In genomic region chr1:231629132-231629531, GRCh38 we compare ENCODE assay signal across 9 cellular contexts. TPM values are rescaled to one million over a fixed set of nuclear protein-coding genes. Genes with fewer than 3 reads are reported as not detected.
DNase-seq lines count a peak whose midpoint lies in the region; TF ChIP-seq lines count a peak whose summit lies in the region.
"Had no signal": no experiment of that assay in that cellular context is flagged by ENCODE, and none has a peak within 500 bp of the region (broad histone marks: within the 10 kb centered on the region; RNA-seq: fewer than 3 reads in every experiment).

No MANE protein-coding gene starts in this region.

- H3K36me3 ChIP-seq in tibial artery: no peaks in the 10 kb centered on the region

- TF ChIP-seq CTCF in tibial artery (IDR thresholded peaks at IDR 0.05): no peak

- no peaks in the 10 kb centered on the region for H3K27me3 Mint-ChIP-seq in activated naive CD4-positive, alpha-beta T cell treated with anti-CD3 and anti-CD28 coated beads for 36 hours (ENCODE audit: low read depth)
- H3K27me3 Mint-ChIP-seq in T-helper 2 cell treated with Interferon-gamma antibody and Interleukin-4, amounts not matched to agents 5 μg/mL and 100 μg/mL, for 36 hours (ENCODE audit: low read depth): peaks cover 15% of the 10 kb centered on the region

- peaks cover 28% of the 10 kb centered on the region for H3K4me1 Mint-ChIP-seq in activated naive CD4-positive, alpha-beta T cell treated with anti-CD3 and anti-CD28 coated beads for 36 hours (ENCODE audit: low read depth)
- H3K4me1 Mint-ChIP-seq in T-helper 2 cell treated with Interferon-gamma antibody and Interleukin-4, amounts not matched to agents 5 μg/mL and 100 μg/mL, for 36 hours (ENCODE audit: low read depth): peaks cover 17% of the 10 kb centered on the region

- H3K4me3 Mint-ChIP-seq in activated naive CD4-positive, alpha-beta T cell treated with anti-CD3 and anti-CD28 coated beads for 36 hours: no peak overlapping the region
- peak overlapping the region; percentile 57 for H3K4me3 Mint-ChIP-seq in T-helper 2 cell treated with Interferon-gamma antibody and Interleukin-4, amounts not matched to agents 5 μg/mL and 100 μg/mL, for 36 hours

- no peaks in the 10 kb centered on the region for H3K9me3 ChIP-seq in tibial artery
- H3K9me3 ChIP-seq: SJSA1 had no signal

- H3K4me1 ChIP-seq in tibial artery: peaks cover 0 to 19% (median 18%) of the 10 kb centered on the region in 4 donors

- no peaks in the 10 kb centered on the region for H3K9me3 Mint-ChIP-seq in activated naive CD4-positive, alpha-beta T cell treated with anti-CD3 and anti-CD28 coated beads for 36 hours
- no peaks in the 10 kb centered on the region for H3K9me3 Mint-ChIP-seq in T-helper 2 cell treated with Interferon-gamma antibody and Interleukin-4, amounts not matched to agents 5 μg/mL and 100 μg/mL, for 36 hours

- CTCF ChIA-PET in activated naive CD4-positive, alpha-beta T cell treated with anti-CD3 and anti-CD28 coated beads for 36 hours (lab: Charles Lee): interaction anchor here (0.7 kb wide), 1 partner anchor 43 kb away, joined by 3 read pairs; no protein-coding TSS in a partner anchor

- no peak overlapping the region for H3K27ac Mint-ChIP-seq in activated naive CD4-positive, alpha-beta T cell treated with anti-CD3 and anti-CD28 coated beads for 36 hours
- peak overlapping the region; percentile 50 for H3K27ac Mint-ChIP-seq in T-helper 2 cell treated with Interferon-gamma antibody and Interleukin-4, amounts not matched to agents 5 μg/mL and 100 μg/mL, for 36 hours

- no peaks in the 10 kb centered on the region for H3K27me3 ChIP-seq in tibial artery
- H3K27me3 ChIP-seq: SJSA1 had no signal

- DNase-seq in activated naive CD4-positive, alpha-beta T cell treated with anti-CD3 and anti-CD28 coated beads for 36 hours: peak; percentile 61
- DNase-seq in activated naive CD4-positive, alpha-beta T cell treated with anti-CD3 and anti-CD28 coated beads, Interleukin-2, amount 50 U/mL, for 16 hours: no peak
- DNase-seq in T-helper 2 cell treated with Interferon-gamma antibody and Interleukin-4, amounts not matched to agents 5 μg/mL and 100 μg/mL, for 36 hours (ENCODE audit: low spot score): no peak
- DNase-seq in cardiac septum (ENCODE audit: low spot score): peak; percentile 83
- DNase-seq in tibial artery: peak; percentile 53 to 67
- no peak for DNase-seq in RKO (ENCODE audit: low spot score)
- no peak for DNase-seq in NK-92 (lab: John Stamatoyannopoulos, UW; ENCODE audit: unreplicated experiment)
- DNase-seq in NCI-H446 treated with DMSO at 0.1 percent for 48 hours (lab: John Stamatoyannopoulos, UW): no peak

- H3K27ac ChIP-seq in tibial artery: no peak overlapping the region
- H3K27ac ChIP-seq: SJSA1 had no signal

- H3K4me3 ChIP-seq in tibial artery: no peak overlapping the region
- H3K4me3 ChIP-seq: SJSA1 had no signal

- no peaks in the 10 kb centered on the region for H3K36me3 Mint-ChIP-seq in activated naive CD4-positive, alpha-beta T cell treated with anti-CD3 and anti-CD28 coated beads for 36 hours (ENCODE audit: low read depth)
- no peaks in the 10 kb centered on the region for H3K36me3 Mint-ChIP-seq in T-helper 2 cell treated with Interferon-gamma antibody and Interleukin-4, amounts not matched to agents 5 μg/mL and 100 μg/mL, for 36 hours (ENCODE audit: low read depth)

- intact Hi-C loops in activated naive CD4-positive, alpha-beta T cell treated with anti-CD3 and anti-CD28 coated beads for 36 hours (cut with micrococcal nuclease): loop anchor here (2.0 to 10.0 kb wide), 4 partner anchors 16 to 652 kb away; partner anchors contain the start of genes ARV1, TSNAX and TTC13
- intact Hi-C loops in cardiac septum (cut with DNase I): no loop called here
- intact Hi-C loops in tibial artery (cut with DNase I; ENCODE audit: low total_unique reads): no loop called here

RNA-seq across cellular contexts. Expression of gene DISC1, which starts 2.5 kb away (rescaled TPM):
- total RNA-seq in activated naive CD4-positive, alpha-beta T cell treated with anti-CD3 and anti-CD28 coated beads for 36 hours: 1 to 10 TPM; 4.8 to 5.0 TPM
- total RNA-seq in cardiac septum: 5.5 TPM

Comparison
In these comparisons a context has a peak if more than half of its experiments do, and no peak if none do; other contexts are left out.
1. DNase-seq: peak in activated naive CD4-positive, alpha-beta T cell treated with anti-CD3 and anti-CD28 coated beads for 36 hours (single experiment), cardiac septum (single experiment) and tibial artery (2 of 2); none in activated naive CD4-positive, alpha-beta T cell treated with anti-CD3 and anti-CD28 coated beads, Interleukin-2, amount 50 U/mL, for 16 hours (single experiment), T-helper 2 cell treated with Interferon-gamma antibody and Interleukin-4, amounts not matched to agents 5 μg/mL and 100 μg/mL, for 36 hours (single experiment), RKO (single experiment), NK-92 (single experiment) and NCI-H446 treated with DMSO at 0.1 percent for 48 hours (single experiment).